Comparison of ENCODE assay signal across 2 cellular contexts in genomic region chr1:35115459-35116383, GRCh38.
TF ChIP-seq lines count a peak whose summit lies in the region.

No MANE protein-coding gene starts in this region.

TF ChIP-seq in K562, 482 proteins besides CTCF, POLR2A, EP300 and RAD21:
- TF ChIP-seq REST (CRISPR knock-in tag; IDR thresholded peaks at IDR 0.05; ENCODE audit: low read depth) (no peak), PRDM10 (IDR thresholded peaks at IDR 0.05; ENCODE audit: partially characterized antibody) (no peak), NFIC (IDR thresholded peaks at IDR 0.05) (peak; percentile 85), NFIX (CRISPR knock-in tag; IDR thresholded peaks at IDR 0.05; ENCODE audit: low read depth) (peak; percentile 68)

TF ChIP-seq in WTC11, 78 proteins besides CTCF, POLR2A, EP300 and RAD21:
- no peak for TF ChIP-seq ZNF263 (CRISPR knock-in tag; IDR thresholded peaks at IDR 0.05; ENCODE audit: low read depth)
